ENCODE assay signal across 23 cellular contexts in genomic region chr10:3723706-3724225, GRCh38.
A peak's percentile ranks its signal among the peaks of the same experiment; 100 is the strongest.
DNase-seq lines count a peak whose midpoint lies in the region; ATAC-seq and TF ChIP-seq lines count a peak whose summit lies in the region.
"Had no signal": no experiment of that assay in that cellular context is flagged by ENCODE, and none has a peak within 500 bp of the region (broad histone marks: within the 10 kb centered on the region; RNA-seq: fewer than 3 reads in every experiment).

No MANE protein-coding gene starts in this region.

- no peak for TF ChIP-seq CTCF in left ventricle myocardium inferior (IDR thresholded peaks at IDR 0.05; ENCODE audit: borderline replicate concordance)

- no peak for ATAC-seq in naive thymus-derived CD4-positive, alpha-beta T cell
- ATAC-seq: CD8-positive, alpha-beta T cell had no signal

- intact Hi-C loops in left ventricle myocardium inferior (cut with micrococcal nuclease): no loop called here
- intact Hi-C loops in naive thymus-derived CD4-positive, alpha-beta T cell (cut with micrococcal nuclease): no loop called here

- peaks cover 9% of the 10 kb centered on the region for H3K4me1 ChIP-seq in left ventricle myocardium inferior
- H3K4me1 ChIP-seq in naive thymus-derived CD4-positive, alpha-beta T cell (ENCODE audit: control insufficient read depth in 2 of 2, insufficient read depth in 2 of 2, low read length in 2 of 2): no peaks in the 10 kb centered on the region

- H3K27ac Mint-ChIP-seq in naive thymus-derived CD4-positive, alpha-beta T cell: no peak overlapping the region
- H3K27ac Mint-ChIP-seq: CD8-positive, alpha-beta T cell had no signal

- H3K9me3 Mint-ChIP-seq in naive thymus-derived CD4-positive, alpha-beta T cell: no peaks in the 10 kb centered on the region
- H3K9me3 Mint-ChIP-seq: CD8-positive, alpha-beta T cell had no signal

- POLR2A ChIA-PET in naive thymus-derived CD4-positive, alpha-beta T cell (lab: Charles Lee): interaction anchor here (0.6 to 0.7 kb wide), 2 partner anchors 20 to 128 kb away, joined by 3 read pairs; no protein-coding TSS in a partner anchor

- H3K36me3 Mint-ChIP-seq in naive thymus-derived CD4-positive, alpha-beta T cell: no peaks in the 10 kb centered on the region
- H3K36me3 Mint-ChIP-seq: CD8-positive, alpha-beta T cell had no signal

- peaks cover 0 to 7% (median 0%) of the 10 kb centered on the region in 7 donors for H3K4me1 Mint-ChIP-seq in naive thymus-derived CD4-positive, alpha-beta T cell

- peaks cover 0 to 45% (median 0%) of the 10 kb centered on the region in 5 donors for H3K27me3 Mint-ChIP-seq in naive thymus-derived CD4-positive, alpha-beta T cell

- no peaks in the 10 kb centered on the region for H3K27me3 ChIP-seq in left ventricle myocardium inferior (ENCODE audit: low read depth)
- no peaks in the 10 kb centered on the region for H3K27me3 ChIP-seq in naive thymus-derived CD4-positive, alpha-beta T cell (ENCODE audit: control insufficient read depth in 2 of 2, insufficient read depth in 2 of 2, low read length in 2 of 2)

- no peak overlapping the region for H3K4me3 ChIP-seq in left ventricle myocardium inferior
- H3K4me3 ChIP-seq in naive thymus-derived CD4-positive, alpha-beta T cell (ENCODE audit: low read length): no peak overlapping the region
- H3K4me3 ChIP-seq: SK-N-MC had no signal

- H3K9me3 ChIP-seq in left ventricle myocardium inferior (replicated peaks): no peaks in the 10 kb centered on the region
- no peaks in the 10 kb centered on the region for H3K9me3 ChIP-seq in naive thymus-derived CD4-positive, alpha-beta T cell (ENCODE audit: control insufficient read depth in 2 of 3, low read length in 3 of 3)

- CTCF ChIA-PET in naive thymus-derived CD4-positive, alpha-beta T cell (lab: Charles Lee): no interaction called here

- no peaks in the 10 kb centered on the region for H3K36me3 ChIP-seq in left ventricle myocardium inferior
- H3K36me3 ChIP-seq in naive thymus-derived CD4-positive, alpha-beta T cell (ENCODE audit: control insufficient read depth in 2 of 3, insufficient read depth in 3 of 3, low read length in 3 of 3): no peaks in the 10 kb centered on the region

- DNase-seq in AG08395 (ENCODE audit: low spot score): peak; percentile 41
- peak; percentile 15 for DNase-seq in EL
- DNase-seq in astrocyte of the hippocampus (ENCODE audit: low read depth, low spot score): peak; percentile 74
- peak; percentile 61 for DNase-seq in inferior parietal cortex (ENCODE audit: extremely low spot score)
- no peak for DNase-seq in left ventricle myocardium inferior
- DNase-seq in naive thymus-derived CD4-positive, alpha-beta T cell: no peak
- no peak for DNase-seq in NCI-H524 (lab: John Stamatoyannopoulos, UW)
- DNase-seq in activated CD4-positive, alpha-beta T cell treated with anti-CD3 and anti-CD28 coated beads for 4 hours: no peak
- DNase-seq: 8988T; C1 segment of cervical spinal cord; Calu3; CD8-positive, alpha-beta T cell; DMS153; GDM1; Kasumi-1; NCI-H187 treated with DMSO at 0.1 percent for 48 hours; NCI-H2107; NCI-H510A; NCI-H748 treated with DMSO at 0.1 percent for 48 hours; SHP77 treated with DMSO at 0.1 percent for 48 hours; SW 1271 had no signal

- H3K4me3 Mint-ChIP-seq in naive thymus-derived CD4-positive, alpha-beta T cell: no peak overlapping the region
- H3K4me3 Mint-ChIP-seq: CD8-positive, alpha-beta T cell had no signal

- H3K27ac ChIP-seq in left ventricle myocardium inferior (replicated peaks): no peak overlapping the region
- H3K27ac ChIP-seq in naive thymus-derived CD4-positive, alpha-beta T cell (ENCODE audit: low read depth, low read length): no peak overlapping the region
- H3K27ac ChIP-seq: RWPE1, SK-N-MC had no signal

Comparison
In these comparisons a context has a peak if more than half of its experiments do, and no peak if none do; other contexts are left out.
1. DNase-seq: peak in AG08395 (single experiment), EL (single experiment), astrocyte of the hippocampus (single experiment) and inferior parietal cortex (single experiment); none in left ventricle myocardium inferior (single experiment), naive thymus-derived CD4-positive, alpha-beta T cell (0 of 9), NCI-H524 (0 of 2) and activated CD4-positive, alpha-beta T cell treated with anti-CD3 and anti-CD28 coated beads for 4 hours (0 of 2).